Comparison of ENCODE assay signal across 17 cellular contexts in the genomic region with DNA sequence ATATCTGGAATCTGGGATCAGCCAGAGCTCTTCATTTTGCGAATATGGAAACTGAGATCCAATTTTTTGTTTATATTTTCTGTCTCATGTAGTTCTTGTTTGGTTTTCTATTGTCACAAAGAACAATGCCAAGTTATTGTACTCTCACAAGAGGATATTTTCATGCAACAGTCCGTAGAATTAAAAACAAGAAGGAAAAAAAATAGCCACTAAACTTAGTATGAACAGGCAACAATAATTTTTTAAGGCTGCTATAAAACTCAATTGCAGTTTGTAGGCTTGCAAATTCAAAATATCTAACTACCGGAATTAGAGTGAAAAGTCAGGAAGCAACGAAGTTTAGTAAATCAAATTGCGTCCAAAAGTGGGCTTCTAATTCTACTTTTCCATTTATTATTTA. TPM values are rescaled to one million over a fixed set of nuclear protein-coding genes. Genes with fewer than 3 reads are reported as not detected.
DNase-seq lines count a peak whose midpoint lies in the region; ATAC-seq, FAIRE-seq and TF ChIP-seq lines count a peak whose summit lies in the region.
"Had no signal": no experiment of that assay in that cellular context is flagged by ENCODE, and none has a peak within 500 bp of the region (broad histone marks: within the 10 kb centered on the region; RNA-seq: fewer than 3 reads in every experiment).

No MANE protein-coding gene starts in this region.

- no peak overlapping the region for H2AFZ ChIP-seq in mesenchymal stem cell (ENCODE audit: low read depth, low read length)

- no peaks in the 10 kb centered on the region for H3K79me1 ChIP-seq in mesenchymal stem cell (replicated peaks; ENCODE audit: low read length, poor library complexity, severe bottlenecking)

- H3K27ac ChIP-seq in A549 (peak overlapping the region; percentile 85 to 99), HUES64 (ENCODE audit: low read depth, low read length) (no peak overlapping the region), cingulate gyrus (ENCODE audit: low read depth, low read length) (peak overlapping the region; percentile 52), mesenchymal stem cell (ENCODE audit: low read length, poor library complexity, severe bottlenecking) (no peak overlapping the region)
- H3K27ac ChIP-seq: coronary artery, neutrophil had no signal

- WGBS in A549 (ENCODE audit: missing lambda C conversion rate): 11% methylated on average over 5 of the region's 5 CpGs
- WGBS in HUES64: 92% methylated on average over 4 of the region's 5 CpGs
- WGBS in mesenchymal stem cell: 95% methylated on average over 3 of the region's 5 CpGs

- no peak overlapping the region for H3K4ac ChIP-seq in mesenchymal stem cell (ENCODE audit: low read depth in 1 of 2, low read length in 2 of 2)

- H3K27me3 ChIP-seq in HUES64 (ENCODE audit: insufficient read depth, low read length): peaks cover 33% of the 10 kb centered on the region
- H3K27me3 ChIP-seq in mesenchymal stem cell (ENCODE audit: control insufficient read depth in 1 of 2, insufficient read depth in 1 of 2, low read length in 2 of 2): no peaks in the 10 kb centered on the region
- H3K27me3 ChIP-seq in H7 (ENCODE audit: control insufficient read depth, insufficient read depth, low read length): peaks cover 20% of the 10 kb centered on the region

- H2BK15ac ChIP-seq in mesenchymal stem cell (ENCODE audit: low read depth, poor library complexity, severe bottlenecking): no peak overlapping the region

- H4K8ac ChIP-seq in mesenchymal stem cell (ENCODE audit: low read length): no peak overlapping the region

- no peak overlapping the region for H3K23ac ChIP-seq in mesenchymal stem cell (ENCODE audit: low read length in 2 of 2)

- H3K18ac ChIP-seq in mesenchymal stem cell (ENCODE audit: low read depth in 1 of 2, low read length in 2 of 2): no peak overlapping the region

- H3K4me3 ChIP-seq in A549: peak overlapping the region; percentile 66
- peak overlapping the region; percentile 69 for H3K4me3 ChIP-seq in HUES64 (ENCODE audit: low read length)
- H3K4me3 ChIP-seq in mesenchymal stem cell (ENCODE audit: insufficient read depth in 1 of 2, low read depth in 1 of 2, low read length in 2 of 2): peak overlapping the region in 1 of 2 experiments; percentile 83
- no peak overlapping the region for H3K4me3 ChIP-seq in H7 (ENCODE audit: insufficient read depth, low read depth, low read length)

- H3K4me1 ChIP-seq in A549 (peaks cover 22% of the 10 kb centered on the region; the same call in 2 of the 3 replicates), HUES64 (ENCODE audit: insufficient read depth, low read length) (peaks cover 23% of the 10 kb centered on the region), mesenchymal stem cell (ENCODE audit: control insufficient read depth, insufficient read depth, low read depth, low read length) (peaks cover 2% of the 10 kb centered on the region)

- no peak overlapping the region for H3K14ac ChIP-seq in mesenchymal stem cell (ENCODE audit: low read length in 2 of 2)

- TF ChIP-seq CTCF in A549 (IDR thresholded peaks at IDR 0.05) (no peak), GM13977 (IDR thresholded peaks at IDR 0.05; ENCODE audit: extremely low read depth, insufficient read depth, missing control alignments) (no peak)

- TF ChIP-seq RAD21 in A549 (conservative IDR thresholded peaks at IDR 0.05 in 1 of 2, IDR thresholded peaks at IDR 0.05 in 1 of 2): no peak

- ATAC-seq in A549 (no peak), GM21717 (IDR thresholded peaks at IDR 0.05; ENCODE audit: unreplicated experiment) (no peak), HG02981 (IDR thresholded peaks at IDR 0.05; ENCODE audit: unreplicated experiment) (no peak)

- H2BK12ac ChIP-seq in mesenchymal stem cell (ENCODE audit: low read length in 2 of 2): no peak overlapping the region

- H3K4me2 ChIP-seq in A549 (peak overlapping the region; percentile 82), mesenchymal stem cell (ENCODE audit: low read length, poor library complexity, severe bottlenecking) (no peak overlapping the region)

- in situ Hi-C loops in GM13977 (cut with MboI; ENCODE audit: low pct_unique_long_range_greater_than_20kb, low sequenced_read_pairs, unreplicated experiment): no loop called here

- no peak overlapping the region for H2BK5ac ChIP-seq in mesenchymal stem cell (ENCODE audit: low read depth, low read length, poor library complexity, severe bottlenecking)

- H2AK5ac ChIP-seq in mesenchymal stem cell (ENCODE audit: low read length, severe bottlenecking): no peak overlapping the region

- POLR2A ChIA-PET in A549 (lab: Yijun Ruan, JAX): no interaction called here

- TF ChIP-seq EP300 in A549 (IDR thresholded peaks at IDR 0.05): no peak

- H3K36me3 ChIP-seq in HUES64 (ENCODE audit: insufficient read depth, low read length) (no peaks in the 10 kb centered on the region), mesenchymal stem cell (ENCODE audit: control insufficient read depth in 1 of 2, insufficient read depth in 2 of 2, low read depth in 1 of 2, low read length in 2 of 2) (no peaks in the 10 kb centered on the region), H7 (replicated peaks; ENCODE audit: control insufficient read depth, insufficient read depth, low read length) (no peaks in the 10 kb centered on the region)
- H3K36me3 ChIP-seq: neutrophil had no signal

- H3K9ac ChIP-seq in HUES64 (ENCODE audit: low read depth, low read length): no peak overlapping the region
- peak overlapping the region; percentile 89 for H3K9ac ChIP-seq in mesenchymal stem cell (ENCODE audit: low read length)

- H3K9me3 ChIP-seq in A549 (no peaks in the 10 kb centered on the region), HUES64 (ENCODE audit: insufficient read depth, low read depth, low read length) (no peaks in the 10 kb centered on the region), mesenchymal stem cell (ENCODE audit: control insufficient read depth, low read length) (peaks cover 7% of the 10 kb centered on the region)
- H3K9me3 ChIP-seq: neutrophil had no signal

- no peak for TF ChIP-seq POLR2A in A549 (IDR thresholded peaks at IDR 0.05; ENCODE audit: low read length)

- CTCF ChIA-PET in A549 (lab: Yijun Ruan, JAX): interaction anchor here (1.4 kb wide), 1 partner anchor 31 kb away, joined by 3 read pairs; no protein-coding TSS in a partner anchor

- DNase-seq in A549 (ENCODE audit: low read depth in 1 of 2, low spot score in 1 of 2): no peak
- DNase-seq in mesenchymal stem cell: no peak
- no peak for DNase-seq in H7
- DNase-seq in GM13977 (ENCODE audit: low spot score): no peak
- DNase-seq: activated naive CD4-positive, alpha-beta T cell treated with Interleukin-2 at 50 U/mL for 16 hours; NCI-H1105; NCI-H446 had no signal

- no peak overlapping the region for H2BK120ac ChIP-seq in mesenchymal stem cell (ENCODE audit: low read depth, low read length)

- no peak overlapping the region for H4K91ac ChIP-seq in mesenchymal stem cell (ENCODE audit: low read length)

- FAIRE-seq in A549 (lab: Jason Lieb, UNC): no peak
- FAIRE-seq: frontal cortex, HTR-8/SVneo had no signal

TF ChIP-seq in A549, 52 proteins besides CTCF, POLR2A, EP300 and RAD21:
- TF ChIP-seq JUNB (IDR thresholded peaks at IDR 0.05) (no peak), RCOR1 (IDR thresholded peaks at IDR 0.05; ENCODE audit: low read depth, low read length) (no peak), RFX5 (IDR thresholded peaks at IDR 0.05) (no peak), POLR2AphosphoS2 (conservative IDR thresholded peaks at IDR 0.05; ENCODE audit: low read length) (no peak), CBX8 (IDR thresholded peaks at IDR 0.05) (no peak), CHD2 (IDR thresholded peaks at IDR 0.05; ENCODE audit: low read length, partially characterized antibody) (no peak)
- TF ChIP-seq, protein P1, sequence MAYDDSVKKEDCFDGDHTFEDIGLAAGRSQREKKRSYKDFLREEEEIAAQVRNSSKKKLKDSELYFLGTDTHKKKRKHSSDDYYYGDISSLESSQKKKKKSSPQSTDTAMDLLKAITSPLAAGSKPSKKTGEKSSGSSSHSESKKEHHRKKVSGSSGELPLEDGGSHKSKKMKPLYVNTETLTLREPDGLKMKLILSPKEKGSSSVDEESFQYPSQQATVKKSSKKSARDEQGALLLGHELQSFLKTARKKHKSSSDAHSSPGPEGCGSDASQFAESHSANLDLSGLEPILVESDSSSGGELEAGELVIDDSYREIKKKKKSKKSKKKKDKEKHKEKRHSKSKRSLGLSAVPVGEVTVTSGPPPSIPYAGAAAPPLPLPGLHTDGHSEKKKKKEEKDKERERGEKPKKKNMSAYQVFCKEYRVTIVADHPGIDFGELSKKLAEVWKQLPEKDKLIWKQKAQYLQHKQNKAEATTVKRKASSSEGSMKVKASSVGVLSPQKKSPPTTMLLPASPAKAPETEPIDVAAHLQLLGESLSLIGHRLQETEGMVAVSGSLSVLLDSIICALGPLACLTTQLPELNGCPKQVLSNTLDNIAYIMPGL (CRISPR knock-in tag; IDR thresholded peaks at IDR 0.05; ENCODE audit: borderline replicate concordance): no peak
TF ChIP-seq in A549: peak in this region for 0.

RNA-seq across cellular contexts. Expression of a gene that starts 1.2 kb away (rescaled TPM):
- polyA plus RNA-seq in A549 (2011; rRNA removed): 54.9 and 55.9 TPM in 2 replicates
- polyA plus RNA-seq in A549 (2012; cell fraction: cytosol; rRNA removed): 13.6 and 14.6 TPM in 2 replicates
- polyA plus RNA-seq in A549 (2012; cell fraction: nucleus; rRNA removed): 3.5 and 6.0 TPM in 2 replicates
- 19.7 to 21.9 TPM (median 19.9 TPM) in 3 replicates for polyA plus RNA-seq in A549 (2017; fragmentation: RNase III; extraction: RNeasy Plus Mini Kit Qiagen cat#74134 plus additional on column Dnase treatment)
- 9.1 and 9.3 TPM in 2 replicates for polyA minus RNA-seq in A549 (2011; rRNA and poly(A)+ RNA removed)
- polyA plus RNA-seq in HUES64 (2013, experiment 1 of 2): 2.7 TPM
- polyA plus RNA-seq in HUES64 (2013, experiment 2 of 2): 2.5 TPM
- polyA plus RNA-seq in mesenchymal stem cell (2013, experiment 1 of 2): 15.1 TPM
- polyA plus RNA-seq in mesenchymal stem cell (2013, experiment 2 of 2): 15.4 TPM
- 1.1 and 2.6 TPM in 2 replicates for total RNA-seq in H7 (2014; rRNA removed; shearing (Covaris generic))
- total RNA-seq: activated CD8-positive, alpha-beta memory T cell treated with anti-CD3 and anti-CD28 coated beads for 36 hours; left lobe of liver had no signal

Comparison
In these comparisons a context has a peak if more than half of its experiments do, and no peak if none do; other contexts are left out.
1. H3K27ac ChIP-seq: peak in A549 (2 of 2) and cingulate gyrus (single experiment); none in HUES64 (single experiment) and mesenchymal stem cell (single experiment).